In genomic region chr17:77863814-77864161, GRCh38 we compare ENCODE assay signal across 1 cellular context.
TF ChIP-seq lines count a peak whose summit lies in the region.

No MANE protein-coding gene starts in this region.

TF ChIP-seq in H1, 55 proteins besides CTCF, POLR2A, EP300 and RAD21 (continued from another document):
- TF ChIP-seq, protein P1, sequence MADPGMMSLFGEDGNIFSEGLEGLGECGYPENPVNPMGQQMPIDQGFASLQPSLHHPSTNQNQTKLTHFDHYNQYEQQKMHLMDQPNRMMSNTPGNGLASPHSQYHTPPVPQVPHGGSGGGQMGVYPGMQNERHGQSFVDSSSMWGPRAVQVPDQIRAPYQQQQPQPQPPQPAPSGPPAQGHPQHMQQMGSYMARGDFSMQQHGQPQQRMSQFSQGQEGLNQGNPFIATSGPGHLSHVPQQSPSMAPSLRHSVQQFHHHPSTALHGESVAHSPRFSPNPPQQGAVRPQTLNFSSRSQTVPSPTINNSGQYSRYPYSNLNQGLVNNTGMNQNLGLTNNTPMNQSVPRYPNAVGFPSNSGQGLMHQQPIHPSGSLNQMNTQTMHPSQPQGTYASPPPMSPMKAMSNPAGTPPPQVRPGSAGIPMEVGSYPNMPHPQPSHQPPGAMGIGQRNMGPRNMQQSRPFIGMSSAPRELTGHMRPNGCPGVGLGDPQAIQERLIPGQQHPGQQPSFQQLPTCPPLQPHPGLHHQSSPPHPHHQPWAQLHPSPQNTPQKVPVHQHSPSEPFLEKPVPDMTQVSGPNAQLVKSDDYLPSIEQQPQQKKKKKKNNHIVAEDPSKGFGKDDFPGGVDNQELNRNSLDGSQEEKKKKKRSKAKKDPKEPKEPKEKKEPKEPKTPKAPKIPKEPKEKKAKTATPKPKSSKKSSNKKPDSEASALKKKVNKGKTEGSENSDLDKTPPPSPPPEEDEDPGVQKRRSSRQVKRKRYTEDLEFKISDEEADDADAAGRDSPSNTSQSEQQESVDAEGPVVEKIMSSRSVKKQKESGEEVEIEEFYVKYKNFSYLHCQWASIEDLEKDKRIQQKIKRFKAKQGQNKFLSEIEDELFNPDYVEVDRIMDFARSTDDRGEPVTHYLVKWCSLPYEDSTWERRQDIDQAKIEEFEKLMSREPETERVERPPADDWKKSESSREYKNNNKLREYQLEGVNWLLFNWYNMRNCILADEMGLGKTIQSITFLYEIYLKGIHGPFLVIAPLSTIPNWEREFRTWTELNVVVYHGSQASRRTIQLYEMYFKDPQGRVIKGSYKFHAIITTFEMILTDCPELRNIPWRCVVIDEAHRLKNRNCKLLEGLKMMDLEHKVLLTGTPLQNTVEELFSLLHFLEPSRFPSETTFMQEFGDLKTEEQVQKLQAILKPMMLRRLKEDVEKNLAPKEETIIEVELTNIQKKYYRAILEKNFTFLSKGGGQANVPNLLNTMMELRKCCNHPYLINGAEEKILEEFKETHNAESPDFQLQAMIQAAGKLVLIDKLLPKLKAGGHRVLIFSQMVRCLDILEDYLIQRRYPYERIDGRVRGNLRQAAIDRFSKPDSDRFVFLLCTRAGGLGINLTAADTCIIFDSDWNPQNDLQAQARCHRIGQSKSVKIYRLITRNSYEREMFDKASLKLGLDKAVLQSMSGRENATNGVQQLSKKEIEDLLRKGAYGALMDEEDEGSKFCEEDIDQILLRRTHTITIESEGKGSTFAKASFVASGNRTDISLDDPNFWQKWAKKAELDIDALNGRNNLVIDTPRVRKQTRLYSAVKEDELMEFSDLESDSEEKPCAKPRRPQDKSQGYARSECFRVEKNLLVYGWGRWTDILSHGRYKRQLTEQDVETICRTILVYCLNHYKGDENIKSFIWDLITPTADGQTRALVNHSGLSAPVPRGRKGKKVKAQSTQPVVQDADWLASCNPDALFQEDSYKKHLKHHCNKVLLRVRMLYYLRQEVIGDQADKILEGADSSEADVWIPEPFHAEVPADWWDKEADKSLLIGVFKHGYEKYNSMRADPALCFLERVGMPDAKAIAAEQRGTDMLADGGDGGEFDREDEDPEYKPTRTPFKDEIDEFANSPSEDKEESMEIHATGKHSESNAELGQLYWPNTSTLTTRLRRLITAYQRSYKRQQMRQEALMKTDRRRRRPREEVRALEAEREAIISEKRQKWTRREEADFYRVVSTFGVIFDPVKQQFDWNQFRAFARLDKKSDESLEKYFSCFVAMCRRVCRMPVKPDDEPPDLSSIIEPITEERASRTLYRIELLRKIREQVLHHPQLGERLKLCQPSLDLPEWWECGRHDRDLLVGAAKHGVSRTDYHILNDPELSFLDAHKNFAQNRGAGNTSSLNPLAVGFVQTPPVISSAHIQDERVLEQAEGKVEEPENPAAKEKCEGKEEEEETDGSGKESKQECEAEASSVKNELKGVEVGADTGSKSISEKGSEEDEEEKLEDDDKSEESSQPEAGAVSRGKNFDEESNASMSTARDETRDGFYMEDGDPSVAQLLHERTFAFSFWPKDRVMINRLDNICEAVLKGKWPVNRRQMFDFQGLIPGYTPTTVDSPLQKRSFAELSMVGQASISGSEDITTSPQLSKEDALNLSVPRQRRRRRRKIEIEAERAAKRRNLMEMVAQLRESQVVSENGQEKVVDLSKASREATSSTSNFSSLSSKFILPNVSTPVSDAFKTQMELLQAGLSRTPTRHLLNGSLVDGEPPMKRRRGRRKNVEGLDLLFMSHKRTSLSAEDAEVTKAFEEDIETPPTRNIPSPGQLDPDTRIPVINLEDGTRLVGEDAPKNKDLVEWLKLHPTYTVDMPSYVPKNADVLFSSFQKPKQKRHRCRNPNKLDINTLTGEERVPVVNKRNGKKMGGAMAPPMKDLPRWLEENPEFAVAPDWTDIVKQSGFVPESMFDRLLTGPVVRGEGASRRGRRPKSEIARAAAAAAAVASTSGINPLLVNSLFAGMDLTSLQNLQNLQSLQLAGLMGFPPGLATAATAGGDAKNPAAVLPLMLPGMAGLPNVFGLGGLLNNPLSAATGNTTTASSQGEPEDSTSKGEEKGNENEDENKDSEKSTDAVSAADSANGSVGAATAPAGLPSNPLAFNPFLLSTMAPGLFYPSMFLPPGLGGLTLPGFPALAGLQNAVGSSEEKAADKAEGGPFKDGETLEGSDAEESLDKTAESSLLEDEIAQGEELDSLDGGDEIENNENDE (IDR thresholded peaks at IDR 0.05; ENCODE audit: insufficient replicate concordance, low read length): no peak
- TF ChIP-seq POLR2AphosphoS5 (IDR thresholded peaks at IDR 0.05; ENCODE audit: low read depth, low read length) (no peak), BCL11A (IDR thresholded peaks at IDR 0.05; ENCODE audit: low read depth in 2 of 2, low read length in 2 of 2) (no peak), CREB1 (IDR thresholded peaks at IDR 0.05) (no peak), EZH2 (IDR thresholded peaks at IDR 0.05; ENCODE audit: low read depth, low read length, severe bottlenecking) (no peak)
